ENCODE assay signal across 8 cellular contexts in genomic region chr11:111408789-111409727, GRCh38. TPM values are rescaled to one million over a fixed set of nuclear protein-coding genes. Genes with fewer than 3 reads are reported as not detected.
DNase-seq lines count a peak whose midpoint lies in the region; ATAC-seq and TF ChIP-seq lines count a peak whose summit lies in the region.

No MANE protein-coding gene starts in this region.

- no peaks in the 10 kb centered on the region for H3K4me1 ChIP-seq in naive thymus-derived CD4-positive, alpha-beta T cell (ENCODE audit: control insufficient read depth in 2 of 2, insufficient read depth in 2 of 2, low read length in 2 of 2)

- POLR2A ChIA-PET in naive thymus-derived CD4-positive, alpha-beta T cell (lab: Charles Lee), result no interaction called here

- no peak overlapping the region for H3K4me3 Mint-ChIP-seq in activated T-cell treated with anti-CD3 and anti-CD28 coated beads, Interleukin-2, amount 50 U/mL, for 4 hours
- H3K4me3 Mint-ChIP-seq in naive thymus-derived CD4-positive, alpha-beta T cell, result no peak overlapping the region

- peak; percentile 40 for ATAC-seq in GM18517 (IDR thresholded peaks at IDR 0.05; ENCODE audit: unreplicated experiment)
- ATAC-seq in HG02610 (IDR thresholded peaks at IDR 0.05; ENCODE audit: unreplicated experiment), result peak; percentile 49
- ATAC-seq in activated T-cell treated with anti-CD3 and anti-CD28 coated beads, Interleukin-2, amount 50 U/mL, for 4 hours, result no peak
- no peak for ATAC-seq in naive thymus-derived CD4-positive, alpha-beta T cell

- CTCF ChIA-PET in naive thymus-derived CD4-positive, alpha-beta T cell (lab: Charles Lee), result no interaction called here

- H3K36me3 Mint-ChIP-seq in activated T-cell treated with anti-CD3 and anti-CD28 coated beads, Interleukin-2, amount 50 U/mL, for 4 hours (ENCODE audit: insufficient read depth), result no peaks in the 10 kb centered on the region
- peaks cover 0 to 7% (median 0%) of the 10 kb centered on the region in 5 donors for H3K36me3 Mint-ChIP-seq in naive thymus-derived CD4-positive, alpha-beta T cell

- H3K4me3 ChIP-seq in fibroblast of mammary gland (ENCODE audit: control insufficient read depth, low read depth, low read length), result no peak overlapping the region
- H3K4me3 ChIP-seq in naive thymus-derived CD4-positive, alpha-beta T cell (ENCODE audit: low read length), result no peak overlapping the region

- no peak overlapping the region for H3K27ac Mint-ChIP-seq in naive thymus-derived CD4-positive, alpha-beta T cell

- peaks cover 2% of the 10 kb centered on the region for H3K9me3 Mint-ChIP-seq in activated T-cell treated with anti-CD3 and anti-CD28 coated beads, Interleukin-2, amount 50 U/mL, for 4 hours
- peaks cover 0 to 15% (median 1%) of the 10 kb centered on the region in 11 donors for H3K9me3 Mint-ChIP-seq in naive thymus-derived CD4-positive, alpha-beta T cell

- H3K27me3 Mint-ChIP-seq in activated T-cell treated with anti-CD3 and anti-CD28 coated beads, Interleukin-2, amount 50 U/mL, for 4 hours (ENCODE audit: low read depth), result no peaks in the 10 kb centered on the region
- H3K27me3 Mint-ChIP-seq in naive thymus-derived CD4-positive, alpha-beta T cell, result no peaks in the 10 kb centered on the region

- H3K9me3 ChIP-seq in naive thymus-derived CD4-positive, alpha-beta T cell (ENCODE audit: control insufficient read depth in 2 of 3, low read length in 3 of 3), result no peaks in the 10 kb centered on the region

- H3K36me3 ChIP-seq in naive thymus-derived CD4-positive, alpha-beta T cell (ENCODE audit: control insufficient read depth in 2 of 3, insufficient read depth in 3 of 3, low read length in 3 of 3), result no peaks in the 10 kb centered on the region

- peaks cover 24% of the 10 kb centered on the region for H3K4me1 Mint-ChIP-seq in activated T-cell treated with anti-CD3 and anti-CD28 coated beads, Interleukin-2, amount 50 U/mL, for 4 hours (ENCODE audit: low read depth)
- H3K4me1 Mint-ChIP-seq in naive thymus-derived CD4-positive, alpha-beta T cell, result peaks cover 0 to 23% (median 5%) of the 10 kb centered on the region in 7 donors

- DNase-seq in LoVo (ENCODE audit: low spot score), result peak; percentile 1
- DNase-seq in fibroblast of mammary gland (ENCODE audit: low read depth), result peak; percentile 92
- no peak for DNase-seq in putamen (ENCODE audit: low spot score)
- no peak for DNase-seq in activated T-cell treated with anti-CD3 and anti-CD28 coated beads, Interleukin-2, amount 50 U/mL, for 4 hours
- no peak for DNase-seq in naive thymus-derived CD4-positive, alpha-beta T cell
- no peak for DNase-seq in activated CD4-positive, alpha-beta T cell treated with anti-CD3 and anti-CD28 coated beads, Interleukin-2, amount 50 U/mL, for 1 hour

- intact Hi-C loops in naive thymus-derived CD4-positive, alpha-beta T cell (cut with micrococcal nuclease), result no loop called here

- no peaks in the 10 kb centered on the region for H3K27me3 ChIP-seq in naive thymus-derived CD4-positive, alpha-beta T cell (ENCODE audit: control insufficient read depth in 2 of 2, insufficient read depth in 2 of 2, low read length in 2 of 2)

- no peak overlapping the region for H3K27ac ChIP-seq in naive thymus-derived CD4-positive, alpha-beta T cell (ENCODE audit: low read depth, low read length)

- TF ChIP-seq CTCF in fibroblast of mammary gland (conservative IDR thresholded peaks at IDR 0.05; ENCODE audit: control insufficient read depth, insufficient read depth, low read depth, low read length), result no peak

RNA-seq across cellular contexts. Expression of gene POU2AF1, which starts 30.0 kb away (rescaled TPM):
- total RNA-seq in activated T-cell treated with anti-CD3 and anti-CD28 coated beads, Interleukin-2, amount 50 U/mL, for 4 hours, result 10 to 100 TPM in 1 of 3 donors, 1 to 10 TPM in 2; 4.3 to 10.8 (median 7.5) TPM
- total RNA-seq in naive thymus-derived CD4-positive, alpha-beta T cell, result 10 to 100 TPM in 1 of 5 experiments, 1 to 10 TPM in 3, under 1 TPM in 1; 0.57 to 11.3 (median 4.9) TPM
- polyA plus RNA-seq in naive thymus-derived CD4-positive, alpha-beta T cell, result under 1 TPM; 0.45 to 0.53 TPM

Comparison
In these comparisons a context has a peak if more than half of its experiments do, and no peak if none do; other contexts are left out.
1. ATAC-seq: peak in GM18517 (single experiment) and HG02610 (single experiment); none in activated T-cell treated with anti-CD3 and anti-CD28 coated beads, Interleukin-2, amount 50 U/mL, for 4 hours (0 of 2) and naive thymus-derived CD4-positive, alpha-beta T cell (single experiment).
2. DNase-seq: peak in LoVo (single experiment) and fibroblast of mammary gland (single experiment); none in putamen (single experiment), activated T-cell treated with anti-CD3 and anti-CD28 coated beads, Interleukin-2, amount 50 U/mL, for 4 hours (single experiment), naive thymus-derived CD4-positive, alpha-beta T cell (0 of 9) and activated CD4-positive, alpha-beta T cell treated with anti-CD3 and anti-CD28 coated beads, Interleukin-2, amount 50 U/mL, for 1 hour (single experiment).